Comparison of ENCODE assay signal across 17 cellular contexts in the genomic region with DNA sequence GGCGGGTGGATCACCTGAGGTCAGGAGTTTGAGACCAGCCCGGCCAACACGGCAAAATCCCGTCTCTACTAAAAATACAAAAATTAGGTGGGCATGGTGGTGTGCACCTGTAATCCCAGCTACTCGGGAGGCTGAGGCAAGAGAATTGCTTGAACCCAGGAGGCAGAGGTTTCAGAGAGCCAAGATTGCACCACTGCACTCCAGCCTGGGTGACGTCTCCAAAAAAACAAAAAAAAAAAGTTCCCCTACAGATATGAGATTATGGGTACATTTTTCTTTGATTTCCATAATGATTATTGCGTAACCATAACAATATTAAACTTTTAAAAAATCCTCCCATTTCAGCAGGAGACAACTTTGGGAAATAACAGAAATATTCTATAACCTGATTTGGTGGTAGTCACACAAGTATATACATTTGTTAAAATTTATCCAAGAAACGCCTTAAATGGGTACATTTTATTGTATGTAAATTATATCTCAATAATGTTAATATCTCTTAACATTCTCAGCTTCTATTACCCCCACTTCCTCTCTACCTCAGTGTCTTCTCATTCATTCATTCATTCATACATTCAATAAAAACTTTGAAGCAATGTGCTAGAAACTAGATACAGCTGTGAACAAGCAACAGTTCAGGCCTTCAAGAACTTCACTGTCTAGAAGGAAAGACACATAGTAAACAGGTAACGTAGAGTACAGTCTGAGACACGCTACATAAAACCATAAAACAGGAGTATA. TPM values are rescaled to one million over a fixed set of nuclear protein-coding genes. Genes with fewer than 3 reads are reported as not detected.
DNase-seq lines count a peak whose midpoint lies in the region; ATAC-seq, FAIRE-seq and TF ChIP-seq lines count a peak whose summit lies in the region.
"Had no signal": no experiment of that assay in that cellular context is flagged by ENCODE, and none has a peak within 500 bp of the region (broad histone marks: within the 10 kb centered on the region; RNA-seq: fewer than 3 reads in every experiment).

No MANE protein-coding gene starts in this region.

- H3K9me3 ChIP-seq in HepG2 (ENCODE audit: low read length) (no peaks in the 10 kb centered on the region), right lobe of liver (no peaks in the 10 kb centered on the region), Loucy (ENCODE audit: insufficient read depth, low read depth, low read length) (no peaks in the 10 kb centered on the region), K562 (replicated peaks; ENCODE audit: control insufficient read depth, insufficient read depth, low read depth, low read length) (no peaks in the 10 kb centered on the region)

- POLR2A ChIA-PET in HepG2 (lab: Yijun Ruan, JAX) = no interaction called here
- POLR2A ChIA-PET in K562 (lab: Yijun Ruan, JAX) = no interaction called here

- H2AFZ ChIP-seq in HepG2 (ENCODE audit: low read length) (no peak overlapping the region), Loucy (ENCODE audit: low read length) (no peak overlapping the region), K562 (ENCODE audit: low read depth, low read length) (no peak overlapping the region)

- FAIRE-seq in HepG2 (lab: Jason Lieb, UNC) (no peak), K562 (lab: Jason Lieb, UNC) (no peak)
- FAIRE-seq: GM12892 had no signal

- WGBS in HepG2 (ENCODE audit: low lambda C conversion rate) = over 99% methylated on average over 10 of the region's 10 CpGs
- 96% methylated on average over 10 of the region's 10 CpGs for WGBS in right lobe of liver (ENCODE audit: insufficient coverage, low coverage, low lambda C conversion rate, missing lambda C conversion rate)
- WGBS in K562 (ENCODE audit: insufficient coverage, low coverage, missing lambda C conversion rate) = 91% methylated on average over 9 of the region's 10 CpGs

- H4K20me1 ChIP-seq in HepG2 (ENCODE audit: insufficient read depth, low read length) (no peaks in the 10 kb centered on the region), Loucy (ENCODE audit: insufficient read depth, low read length, poor library complexity, severe bottlenecking) (peaks cover 38% of the 10 kb centered on the region), K562 (replicated peaks; ENCODE audit: control insufficient read depth, insufficient read depth, low read length) (no peaks in the 10 kb centered on the region)

- no peaks in the 10 kb centered on the region for H3K27me3 ChIP-seq in HepG2 (ENCODE audit: control insufficient read depth in 1 of 2, insufficient read depth in 2 of 2, low read length in 2 of 2)
- H3K27me3 ChIP-seq in right lobe of liver = no peaks in the 10 kb centered on the region
- H3K27me3 ChIP-seq in Loucy (ENCODE audit: insufficient read depth, low read length, poor library complexity, severe bottlenecking) = no peaks in the 10 kb centered on the region
- no peaks in the 10 kb centered on the region for H3K27me3 ChIP-seq in K562 (ENCODE audit: control insufficient read depth in 2 of 2, insufficient read depth in 2 of 2, low read length in 2 of 2)

- CTCF ChIA-PET in HepG2 (lab: Yijun Ruan, JAX; ENCODE audit: low intra/inter-chr PET ratio, low total read pairs) (no interaction called here), K562 (lab: Yijun Ruan, JAX; ENCODE audit: low intra/inter-chr PET ratio) (no interaction called here)

- H3K9me2 ChIP-seq in Loucy (replicated peaks; ENCODE audit: low read depth, low read length) = no peaks in the 10 kb centered on the region

- TF ChIP-seq RAD21 in HepG2 (CRISPR knock-in tag; IDR thresholded peaks at IDR 0.05) = no peak
- TF ChIP-seq RAD21 in K562 (CRISPR knock-in tag; conservative IDR thresholded peaks at IDR 0.05 in 1 of 2, IDR thresholded peaks at IDR 0.05 in 1 of 2) = no peak

- TF ChIP-seq EP300 in HepG2 (IDR thresholded peaks at IDR 0.05; ENCODE audit: low read depth in 2 of 2, low read length in 2 of 2) (no peak), HepG2 (CRISPR knock-in tag; IDR thresholded peaks at IDR 0.05; ENCODE audit: borderline replicate concordance) (no peak), K562 (IDR thresholded peaks at IDR 0.05; ENCODE audit: low read length) (no peak)

- H3K36me3 ChIP-seq in HepG2 (replicated peaks in 1 of 2; ENCODE audit: control insufficient read depth in 1 of 2, insufficient read depth in 2 of 2, low read length in 2 of 2) (peaks cover 4 to 19% of the 10 kb centered on the region in 2 experiments; a peak in 4 of 5 replicates), right lobe of liver (no peaks in the 10 kb centered on the region), Loucy (ENCODE audit: insufficient read depth, low read length) (no peaks in the 10 kb centered on the region; the same call in 1 of the 2 replicates), K562 (ENCODE audit: control insufficient read depth, insufficient read depth, low read length) (peaks cover 59% of the 10 kb centered on the region)

- intact Hi-C loops in HepG2 (cut with micrococcal nuclease; ENCODE audit: unreplicated experiment) = no loop called here
- intact Hi-C loops in right lobe of liver (cut with DNase I) = no loop called here
- intact Hi-C loops in K562 (cut with micrococcal nuclease) = no loop called here

- H3K4me1 ChIP-seq in HepG2 (ENCODE audit: insufficient read depth, low read length) = peaks cover 19% of the 10 kb centered on the region
- H3K4me1 ChIP-seq in right lobe of liver = no peaks in the 10 kb centered on the region
- peaks cover 52% of the 10 kb centered on the region for H3K4me1 ChIP-seq in Loucy (ENCODE audit: insufficient read depth, low read length, poor library complexity, severe bottlenecking)
- peaks cover 0 to 45% of the 10 kb centered on the region in 2 experiments for H3K4me1 ChIP-seq in K562 (replicated peaks in 1 of 2; ENCODE audit: control insufficient read depth in 2 of 2, insufficient read depth in 2 of 2, low read length in 2 of 2)

- TF ChIP-seq CTCF in HepG2 (CRISPR knock-in tag; IDR thresholded peaks at IDR 0.05) (no peak), right lobe of liver (IDR thresholded peaks at IDR 0.05) (no peak), Loucy (conservative IDR thresholded peaks at IDR 0.05; ENCODE audit: low read length) (no peak), K562 (IDR thresholded peaks at IDR 0.05 in 2 of 3, conservative IDR thresholded peaks at IDR 0.05 in 1 of 3; ENCODE audit: insufficient read depth in 2 of 3, low read depth in 1 of 3, low read length in 3 of 3) (no peak)

- ATAC-seq in HepG2 (no peak), right lobe of liver (no peak), K562 (no peak), HG03460 (IDR thresholded peaks at IDR 0.05; ENCODE audit: unreplicated experiment) (no peak)

- in situ Hi-C loops in HepG2 (cut with HindIII; ENCODE audit: extremely low pct_ligation_motif_present, low pct_unique_long_range_greater_than_20kb) (no loop called here), K562 (cut with MboI) (no loop called here)

- H3K79me2 ChIP-seq in HepG2 (ENCODE audit: insufficient read depth, low read length) = peaks cover 42% of the 10 kb centered on the region
- H3K79me2 ChIP-seq in Loucy (ENCODE audit: insufficient read depth, low read length) = peaks cover 96% of the 10 kb centered on the region
- H3K79me2 ChIP-seq in K562 (ENCODE audit: control insufficient read depth, insufficient read depth, low read length) = peaks cover 86% of the 10 kb centered on the region

- no TSS peak for BruUV-seq in HepG2 (replicated peaks; lab: Mats Ljungman, UMichigan)
- BruUV-seq in K562 (replicated peaks; lab: Mats Ljungman, UMichigan) = no TSS peak

- H3K27ac ChIP-seq in HepG2 (ENCODE audit: extremely low read length, insufficient read depth, low read length) (no peak overlapping the region), right lobe of liver (no peak overlapping the region), K562 (ENCODE audit: extremely low read depth, low read depth, low read length) (no peak overlapping the region)

- DNase-seq in HepG2 (ENCODE audit: low spot score) = no peak
- no peak for DNase-seq in right lobe of liver
- no peak for DNase-seq in K562 (ENCODE audit: extremely low read depth in 1 of 4, low spot score in 3 of 4)
- DNase-seq in stimulated activated CD4-positive, alpha-beta T cell treated with anti-CD3 and anti-CD28 coated beads, Interleukin-15, amount 100 ng/mL, for 24 hours = no peak
- DNase-seq: C1 segment of cervical spinal cord; Calu3; CD4-positive, alpha-beta memory T cell; COR-L47; DMS53; DMS79 treated with DMSO at 0.1 percent for 48 hours; GF-D8; GOT3; H7; HCEC 1CT had no signal

- H3K9ac ChIP-seq in HepG2 (ENCODE audit: insufficient read depth, low read depth, low read length) (no peak overlapping the region), Loucy (ENCODE audit: low read depth, low read length, poor library complexity, severe bottlenecking) (no peak overlapping the region), K562 (ENCODE audit: insufficient read depth in 1 of 2, low read depth in 2 of 2, low read length in 2 of 2) (no peak overlapping the region)

- H3K9me1 ChIP-seq in K562 (ENCODE audit: control insufficient read depth, insufficient read depth, low read length) = no peaks in the 10 kb centered on the region

- H3K4me2 ChIP-seq in HepG2 (ENCODE audit: low read depth, low read length) = no peak overlapping the region
- peak overlapping the region; percentile 68 for H3K4me2 ChIP-seq in Loucy (ENCODE audit: low read depth, low read length, poor library complexity, severe bottlenecking)
- H3K4me2 ChIP-seq in K562 (ENCODE audit: insufficient read depth, low read length) = no peak overlapping the region

- H3F3A ChIP-seq in Loucy (ENCODE audit: low read depth) = no peaks in the 10 kb centered on the region

- H3K4me3 ChIP-seq in HepG2 (replicated peaks in 1 of 3; ENCODE audit: insufficient read depth in 1 of 3, low read depth in 2 of 3, low read length in 3 of 3) (no peak overlapping the region), right lobe of liver (no peak overlapping the region), Loucy (ENCODE audit: low read length, poor library complexity, severe bottlenecking) (no peak overlapping the region), K562 (no peak overlapping the region)

- TF ChIP-seq POLR2A in HepG2 (IDR thresholded peaks at IDR 0.05; ENCODE audit: insufficient read depth in 1 of 2, low read depth in 2 of 2, low read length in 2 of 2) (no peak), right lobe of liver (IDR thresholded peaks at IDR 0.05) (no peak), K562 (conservative IDR thresholded peaks at IDR 0.05) (no peak)

RNA-seq across cellular contexts. Expression of gene UBR1, which starts 6.6 kb away (rescaled TPM):
- 18.0 and 21.7 TPM in 2 replicates for total RNA-seq in HepG2 (2016; rRNA removed; fragmentation: Illumina TruSeq; extraction: Trizol)
- total RNA-seq in HepG2 (2016; cell fraction: cytosol; rRNA removed; fragmentation: Illumina TruSeq; extraction: Trizol; ENCODE audit: low read depth) = 9.3 and 9.4 TPM in 2 replicates
- 17.5 and 18.2 TPM in 2 replicates for total RNA-seq in HepG2 (2016; cell fraction: insoluble cytoplasmic fraction; rRNA removed; fragmentation: Illumina TruSeq; extraction: Trizol)
- total RNA-seq in HepG2 (2016; cell fraction: membrane; rRNA removed; fragmentation: Illumina TruSeq; extraction: Trizol) = 4.4 and 5.0 TPM in 2 replicates
- total RNA-seq in HepG2 (2016; cell fraction: nucleus; rRNA removed; fragmentation: Illumina TruSeq; extraction: Trizol) = 32.7 and 33.5 TPM in 2 replicates
- 6.4 and 7.2 TPM in 2 replicates for polyA plus RNA-seq in HepG2 (2011; rRNA removed)
- polyA plus RNA-seq in HepG2 (2011; cell fraction: cytosol; rRNA removed) = 2.6 and 4.7 TPM in 2 replicates
- polyA plus RNA-seq in HepG2 (2011; cell fraction: nucleus; rRNA removed) = 7.8 and 8.8 TPM in 2 replicates
- 9.7 and 11.8 TPM in 2 replicates for polyA plus RNA-seq in HepG2 (2012)
- polyA plus RNA-seq in HepG2 (2016; cell fraction: cytosol; fragmentation: Illumina TruSeq; extraction: Trizol; ENCODE audit: low read depth) = 0.95 and 1.2 TPM in 2 replicates
- polyA plus RNA-seq in HepG2 (2016; cell fraction: insoluble cytoplasmic fraction; fragmentation: Illumina TruSeq; extraction: Trizol; ENCODE audit: low read depth) = 6.2 and 7.4 TPM in 2 replicates
- polyA plus RNA-seq in HepG2 (2016; cell fraction: membrane; fragmentation: Illumina TruSeq; extraction: Trizol; ENCODE audit: low read depth) = 0.58 and 1.1 TPM in 2 replicates
- 11.8 and 15.4 TPM in 2 replicates for polyA plus RNA-seq in HepG2 (2016; cell fraction: nucleus; fragmentation: Illumina TruSeq; extraction: Trizol; ENCODE audit: insufficient read depth, low read depth)
- 14.1 and 20.9 TPM in 2 replicates for polyA minus RNA-seq in HepG2 (2011; rRNA and poly(A)+ RNA removed; ENCODE audit: low replicate concordance)
- 11.9 and 12.7 TPM in 2 replicates for polyA minus RNA-seq in HepG2 (2011; cell fraction: cytosol; rRNA and poly(A)+ RNA removed)
- polyA minus RNA-seq in HepG2 (2011; cell fraction: nucleus; rRNA and poly(A)+ RNA removed) = 68.1 and 101 TPM in 2 replicates
- total RNA-seq in right lobe of liver = 10 to 100 TPM in 3 of 6 experiments, 1 to 10 TPM in 3; 8.8 to 15.6 (median 10.6) TPM
- total RNA-seq in K562 (2011; cell fraction: chromatin; rRNA removed; ENCODE audit: low replicate concordance) = 44.9 and 175 TPM in 2 replicates
- total RNA-seq in K562 (2011; cell fraction: nucleolus; rRNA removed) = 23.3 and 24.9 TPM in 2 replicates
- 47.1 and 58.6 TPM in 2 replicates for total RNA-seq in K562 (2011; cell fraction: nucleoplasm; rRNA removed)
- total RNA-seq in K562 (2014; rRNA removed) = 15.3 and 20.9 TPM in 2 replicates
- 30.7 and 32.8 TPM in 2 replicates for total RNA-seq in K562 (2014; rRNA removed; fragmentation: Illumina TruSeq; extraction: Trizol)
- 23.6 and 28.6 TPM in 2 replicates for total RNA-seq in K562 (2015; rRNA removed; fragmentation: Illumina TruSeq; extraction: Trizol)
- 21.2 and 24.0 TPM in 2 replicates for total RNA-seq in K562 (2021)
- 10.6 and 15.7 TPM in 2 replicates for polyA plus RNA-seq in K562 (2011; rRNA removed)
- polyA plus RNA-seq in K562 (2011; cell fraction: cytosol; rRNA removed) = 2.7 and 4.1 TPM in 2 replicates
- polyA plus RNA-seq in K562 (2011; cell fraction: nucleus; rRNA removed) = 11.4 and 13.6 TPM in 2 replicates
- polyA plus RNA-seq in K562 (2012) = 7.8 and 9.5 TPM in 2 replicates
- 10.8 and 14.2 TPM in 2 replicates for polyA plus RNA-seq in K562 (2014; fragmentation: Illumina TruSeq; extraction: Trizol)
- 1 to 10 TPM; 5.8 to 7.1 TPM for polyA plus RNA-seq in K562 (2014; fragmentation: Nextera tagmentation; extraction: Ambion mirVana)
- polyA plus RNA-seq in K562 (2014; rRNA removed) = 10.8 and 11.6 TPM in 2 replicates
- 39.0 and 48.8 TPM in 2 replicates for polyA minus RNA-seq in K562 (2011; rRNA and poly(A)+ RNA removed)
- polyA minus RNA-seq in K562 (2011; cell fraction: cytosol; rRNA and poly(A)+ RNA removed) = 16.3 and 21.1 TPM in 2 replicates
- polyA minus RNA-seq in K562 (2011; cell fraction: nucleus; rRNA and poly(A)+ RNA removed) = 47.7 and 61.1 TPM in 2 replicates

RNA-seq across cellular contexts. Expression of gene TMEM62, which starts 34.1 kb away (rescaled TPM):
- total RNA-seq in HepG2 (2016; rRNA removed; fragmentation: Illumina TruSeq; extraction: Trizol) (13.8 and 20.9 TPM in 2 replicates), right lobe of liver (10 to 100 TPM in 3 of 6 experiments, 1 to 10 TPM in 3; 7.6 to 17.1 (median 9.6) TPM), K562 (2014; rRNA removed) (13.8 and 14.2 TPM in 2 replicates), K562 (2014; rRNA removed; fragmentation: Illumina TruSeq; extraction: Trizol) (15.7 and 19.8 TPM in 2 replicates), K562 (2015; rRNA removed; fragmentation: Illumina TruSeq; extraction: Trizol) (16.6 and 16.9 TPM in 2 replicates), K562 (2021) (10.6 and 11.9 TPM in 2 replicates)
- 11.1 and 14.4 TPM in 2 replicates for total RNA-seq in HepG2 (2016; cell fraction: cytosol; rRNA removed; fragmentation: Illumina TruSeq; extraction: Trizol; ENCODE audit: low read depth)
- 11.8 and 20.8 TPM in 2 replicates for total RNA-seq in HepG2 (2016; cell fraction: insoluble cytoplasmic fraction; rRNA removed; fragmentation: Illumina TruSeq; extraction: Trizol)
- total RNA-seq in HepG2 (2016; cell fraction: membrane; rRNA removed; fragmentation: Illumina TruSeq; extraction: Trizol) = 18.6 and 19.3 TPM in 2 replicates
- total RNA-seq in HepG2 (2016; cell fraction: nucleus; rRNA removed; fragmentation: Illumina TruSeq; extraction: Trizol) = 29.9 and 33.1 TPM in 2 replicates
- polyA plus RNA-seq in HepG2 (2011; rRNA removed) (14.2 and 19.9 TPM in 2 replicates), K562 (2011; rRNA removed) (7.3 and 10.6 TPM in 2 replicates), K562 (2014; fragmentation: Illumina TruSeq; extraction: Trizol) (13.8 and 14.4 TPM in 2 replicates), K562 (2014; fragmentation: Nextera tagmentation; extraction: Ambion mirVana) (1 to 10 TPM; 4.4 to 6.6 TPM), K562 (2014; rRNA removed) (8.5 and 11.1 TPM in 2 replicates)
- 8.3 and 17.6 TPM in 2 replicates for polyA plus RNA-seq in HepG2 (2011; cell fraction: cytosol; rRNA removed)
- polyA plus RNA-seq in HepG2 (2011; cell fraction: nucleus; rRNA removed) = 18.9 and 27.0 TPM in 2 replicates
- 35.0 and 42.0 TPM in 2 replicates for polyA plus RNA-seq in HepG2 (2012)
- 8.6 and 8.9 TPM in 2 replicates for polyA plus RNA-seq in HepG2 (2016; cell fraction: cytosol; fragmentation: Illumina TruSeq; extraction: Trizol; ENCODE audit: low read depth)
- 9.6 and 10.8 TPM in 2 replicates for polyA plus RNA-seq in HepG2 (2016; cell fraction: insoluble cytoplasmic fraction; fragmentation: Illumina TruSeq; extraction: Trizol; ENCODE audit: low read depth)
- polyA plus RNA-seq in HepG2 (2016; cell fraction: membrane; fragmentation: Illumina TruSeq; extraction: Trizol; ENCODE audit: low read depth) = 14.0 and 15.4 TPM in 2 replicates
- polyA plus RNA-seq in HepG2 (2016; cell fraction: nucleus; fragmentation: Illumina TruSeq; extraction: Trizol; ENCODE audit: insufficient read depth, low read depth) = 26.7 and 27.5 TPM in 2 replicates
- polyA minus RNA-seq in HepG2 (2011; rRNA and poly(A)+ RNA removed; ENCODE audit: low replicate concordance) = 9.4 and 12.1 TPM in 2 replicates
- 4.8 and 9.0 TPM in 2 replicates for polyA minus RNA-seq in HepG2 (2011; cell fraction: cytosol; rRNA and poly(A)+ RNA removed)
- polyA minus RNA-seq in HepG2 (2011; cell fraction: nucleus; rRNA and poly(A)+ RNA removed) = 50.1 and 63.3 TPM in 2 replicates
- 31.6 and 73.3 TPM in 2 replicates for total RNA-seq in K562 (2011; cell fraction: chromatin; rRNA removed; ENCODE audit: low replicate concordance)
- total RNA-seq in K562 (2011; cell fraction: nucleolus; rRNA removed) = 19.7 and 20.0 TPM in 2 replicates
- total RNA-seq in K562 (2011; cell fraction: nucleoplasm; rRNA removed) = 36.1 and 40.1 TPM in 2 replicates
- 4.7 and 7.6 TPM in 2 replicates for polyA plus RNA-seq in K562 (2011; cell fraction: cytosol; rRNA removed)
- polyA plus RNA-seq in K562 (2011; cell fraction: nucleus; rRNA removed) = 9.2 and 11.6 TPM in 2 replicates
- 7.0 and 9.6 TPM in 2 replicates for polyA plus RNA-seq in K562 (2012)
- polyA minus RNA-seq in K562 (2011; rRNA and poly(A)+ RNA removed) = 12.9 and 17.0 TPM in 2 replicates
- polyA minus RNA-seq in K562 (2011; cell fraction: cytosol; rRNA and poly(A)+ RNA removed) = 3.0 and 3.4 TPM in 2 replicates
- polyA minus RNA-seq in K562 (2011; cell fraction: nucleus; rRNA and poly(A)+ RNA removed) = 11.6 and 12.4 TPM in 2 replicates

Comparison
In these comparisons a context has a peak if more than half of its experiments do, and no peak if none do; other contexts are left out.
1. Of the 241 proteins assayed by ChIP-seq in both HepG2 and K562: peak only in HepG2: none; only in K562: CEBPG, IRF9 and ZNF24; in both: CEBPB; in neither: 237.